Comparison of ENCODE assay signal across 9 cellular contexts in genomic region chr3:13877911-13878710, GRCh38. TPM values are rescaled to one million over a fixed set of nuclear protein-coding genes. Genes with fewer than 3 reads are reported as not detected.
A peak's percentile ranks its signal among the peaks of the same experiment; 100 is the strongest.
DNase-seq lines count a peak whose midpoint lies in the region; ATAC-seq and TF ChIP-seq lines count a peak whose summit lies in the region.
"Had no signal": no experiment of that assay in that cellular context is flagged by ENCODE, and none has a peak within 500 bp of the region (broad histone marks: within the 10 kb centered on the region; RNA-seq: fewer than 3 reads in every experiment).

No MANE protein-coding gene starts in this region.

- H4K8ac ChIP-seq in mesenchymal stem cell (ENCODE audit: low read length), result no peak overlapping the region

- H3K27ac ChIP-seq in parathyroid adenoma (no peak overlapping the region), mesenchymal stem cell (ENCODE audit: low read length, poor library complexity, severe bottlenecking) (no peak overlapping the region)

- ATAC-seq in T-cell (replicated peaks in 1 of 4) (no peak), HG02798 (IDR thresholded peaks at IDR 0.05; ENCODE audit: poor library complexity, unreplicated experiment) (no peak)
- ATAC-seq in activated CD8-positive, alpha-beta memory T cell treated with anti-CD3 and anti-CD28 coated beads, Interleukin-2, amount 10 ng/mL, durations not matched to agents 7 days and 5 days, result no peak

- H3K14ac ChIP-seq in mesenchymal stem cell (ENCODE audit: low read length in 2 of 2), result no peak overlapping the region

- H2AK5ac ChIP-seq in mesenchymal stem cell (ENCODE audit: low read length, severe bottlenecking), result no peak overlapping the region

- no peak overlapping the region for H2BK15ac ChIP-seq in mesenchymal stem cell (ENCODE audit: low read depth, poor library complexity, severe bottlenecking)

- H3K4me1 Mint-ChIP-seq in T-cell, result peaks cover 21 to 29% (median 24%) of the 10 kb centered on the region in 3 donors
- H3K4me1 Mint-ChIP-seq in activated CD8-positive, alpha-beta memory T cell treated with anti-CD3 and anti-CD28 coated beads, Interleukin-2, amount 10 ng/mL, durations not matched to agents 7 days and 5 days, result peaks cover 3% of the 10 kb centered on the region

- H2BK120ac ChIP-seq in mesenchymal stem cell (ENCODE audit: low read depth, low read length), result no peak overlapping the region

- H3K9me3 ChIP-seq in parathyroid adenoma (ENCODE audit: control insufficient read depth, low read length) (no peaks in the 10 kb centered on the region), mesenchymal stem cell (ENCODE audit: control insufficient read depth, low read length) (peaks cover 4% of the 10 kb centered on the region)

- WGBS in mesenchymal stem cell, result 4% methylated on average over 52 of the region's 66 CpGs

- POLR2A ChIA-PET in T-cell (lab: Charles Lee), result interaction anchor here in 1 of 2 donors (1.5 kb wide), 1 partner anchor 12 kb away, joined by 5 read pairs; no protein-coding TSS in a partner anchor

- no peak for TF ChIP-seq CTCF in epithelial cell of esophagus (IDR thresholded peaks at IDR 0.05; ENCODE audit: insufficient read depth, low read depth, low read length, missing control alignments)
- TF ChIP-seq CTCF in parathyroid adenoma (IDR thresholded peaks at IDR 0.05), result no peak

- H3K4me1 ChIP-seq in parathyroid adenoma (peaks cover 3% of the 10 kb centered on the region), mesenchymal stem cell (ENCODE audit: control insufficient read depth, insufficient read depth, low read depth, low read length) (peaks cover 23% of the 10 kb centered on the region)

- CTCF ChIA-PET in T-cell (lab: Charles Lee), result no interaction called here
- CTCF ChIA-PET in activated CD8-positive, alpha-beta memory T cell treated with anti-CD3 and anti-CD28 coated beads, Interleukin-2, amount 10 ng/mL, durations not matched to agents 7 days and 5 days (lab: Charles Lee), result interaction anchor here (1.1 kb wide), 1 partner anchor 220 kb away, joined by 3 read pairs; no protein-coding TSS in a partner anchor

- H3K4me2 ChIP-seq in parathyroid adenoma (ENCODE audit: low read length), result peak overlapping the region; percentile 61
- H3K4me2 ChIP-seq in mesenchymal stem cell (ENCODE audit: low read length, poor library complexity, severe bottlenecking), result no peak overlapping the region

- no peak overlapping the region for H3K4ac ChIP-seq in mesenchymal stem cell (ENCODE audit: low read depth in 1 of 2, low read length in 2 of 2)

- peak overlapping the region; percentile 83 to 89 (median 88) for H3K4me3 Mint-ChIP-seq in T-cell
- no peak overlapping the region for H3K4me3 Mint-ChIP-seq in activated CD8-positive, alpha-beta memory T cell treated with anti-CD3 and anti-CD28 coated beads, Interleukin-2, amount 10 ng/mL, durations not matched to agents 7 days and 5 days

- peak overlapping the region; percentile 86 to 87 for H3K27ac Mint-ChIP-seq in T-cell
- no peak overlapping the region for H3K27ac Mint-ChIP-seq in activated CD8-positive, alpha-beta memory T cell treated with anti-CD3 and anti-CD28 coated beads, Interleukin-2, amount 10 ng/mL, durations not matched to agents 7 days and 5 days

- no peak overlapping the region for H3K23ac ChIP-seq in mesenchymal stem cell (ENCODE audit: low read length in 2 of 2)

- no peak overlapping the region for H2BK12ac ChIP-seq in mesenchymal stem cell (ENCODE audit: low read length in 2 of 2)

- H3K27me3 ChIP-seq in parathyroid adenoma (ENCODE audit: control insufficient read depth, insufficient read depth, low read length) (no peaks in the 10 kb centered on the region), mesenchymal stem cell (ENCODE audit: control insufficient read depth in 1 of 2, insufficient read depth in 1 of 2, low read length in 2 of 2) (peaks cover 79 to 80% of the 10 kb centered on the region in 2 experiments)

- H3K36me3 ChIP-seq in parathyroid adenoma (ENCODE audit: control insufficient read depth, insufficient read depth, low read length), result no peaks in the 10 kb centered on the region
- H3K36me3 ChIP-seq in mesenchymal stem cell (ENCODE audit: control insufficient read depth in 1 of 2, insufficient read depth in 2 of 2, low read depth in 1 of 2, low read length in 2 of 2), result no peaks in the 10 kb centered on the region

- H3K18ac ChIP-seq in mesenchymal stem cell (ENCODE audit: low read depth in 1 of 2, low read length in 2 of 2), result no peak overlapping the region

- H3K4me3 ChIP-seq in epithelial cell of esophagus (ENCODE audit: low read length) (peak overlapping the region; percentile 66), parathyroid adenoma (ENCODE audit: low read depth, low read length) (peak overlapping the region; percentile 29), mesenchymal stem cell (ENCODE audit: insufficient read depth in 1 of 2, low read depth in 1 of 2, low read length in 2 of 2) (no peak overlapping the region)

- H3K36me3 Mint-ChIP-seq in T-cell, result peaks cover 15% of the 10 kb centered on the region
- H3K36me3 Mint-ChIP-seq in activated CD8-positive, alpha-beta memory T cell treated with anti-CD3 and anti-CD28 coated beads, Interleukin-2, amount 10 ng/mL, durations not matched to agents 7 days and 5 days, result no peaks in the 10 kb centered on the region

- DNase-seq in ELF-1 (ENCODE audit: low read depth, low spot score) (peak; percentile 35), T-cell (peak in 6 of 34 experiments; percentile 12 to 40 (median 22)), epithelial cell of esophagus (ENCODE audit: low read depth) (peak; percentile 22), mesenchymal stem cell (no peak), kidney glomerular epithelial cell (lab: John Stamatoyannopoulos, UW) (no peak)
- no peak for DNase-seq in activated CD8-positive, alpha-beta memory T cell treated with anti-CD3 and anti-CD28 coated beads, Interleukin-2, amount 10 ng/mL, durations not matched to agents 7 days and 5 days
- DNase-seq: NCI-H510A had no signal

- H3K27me3 Mint-ChIP-seq in T-cell, result peaks cover 14 to 25% of the 10 kb centered on the region in 2 donors
- H3K27me3 Mint-ChIP-seq in activated CD8-positive, alpha-beta memory T cell treated with anti-CD3 and anti-CD28 coated beads, Interleukin-2, amount 10 ng/mL, durations not matched to agents 7 days and 5 days, result peaks cover 61% of the 10 kb centered on the region

- H3K9me3 Mint-ChIP-seq in T-cell, result no peaks in the 10 kb centered on the region
- no peaks in the 10 kb centered on the region for H3K9me3 Mint-ChIP-seq in activated CD8-positive, alpha-beta memory T cell treated with anti-CD3 and anti-CD28 coated beads, Interleukin-2, amount 10 ng/mL, durations not matched to agents 7 days and 5 days (ENCODE audit: low read depth)

- H2AFZ ChIP-seq in parathyroid adenoma (peak overlapping the region; percentile 62), mesenchymal stem cell (ENCODE audit: low read depth, low read length) (no peak overlapping the region)

- no peak overlapping the region for H4K91ac ChIP-seq in mesenchymal stem cell (ENCODE audit: low read length)

- no peak overlapping the region for H3K9ac ChIP-seq in parathyroid adenoma
- H3K9ac ChIP-seq in mesenchymal stem cell (ENCODE audit: low read length), result no peak overlapping the region

- H2BK5ac ChIP-seq in mesenchymal stem cell (ENCODE audit: low read depth, low read length, poor library complexity, severe bottlenecking), result no peak overlapping the region

- H3K79me1 ChIP-seq in mesenchymal stem cell (replicated peaks; ENCODE audit: low read length, poor library complexity, severe bottlenecking), result no peaks in the 10 kb centered on the region

- H3K79me2 ChIP-seq in parathyroid adenoma, result no peaks in the 10 kb centered on the region

RNA-seq across cellular contexts. Expression of gene WNT7A, which starts 1.8 kb away (rescaled TPM):
- total RNA-seq in T-cell, result 10 to 100 TPM in 4 of 5 donors, 1 to 10 TPM in 1; 8.2 to 15.4 (median 11.7) TPM
- not detected for polyA plus RNA-seq in mesenchymal stem cell (2013, experiment 1 of 2)
- not detected for polyA plus RNA-seq in mesenchymal stem cell (2013, experiment 2 of 2)
- not detected for total RNA-seq in activated CD8-positive, alpha-beta memory T cell treated with anti-CD3 and anti-CD28 coated beads, Interleukin-2, amount 10 ng/mL, durations not matched to agents 7 days and 5 days

Comparison
In these comparisons a context has a peak if more than half of its experiments do, and no peak if none do; other contexts are left out.
1. DNase-seq: peak in ELF-1 (single experiment) and epithelial cell of esophagus (single experiment); none in mesenchymal stem cell (single experiment), kidney glomerular epithelial cell (single experiment) and activated CD8-positive, alpha-beta memory T cell treated with anti-CD3 and anti-CD28 coated beads, Interleukin-2, amount 10 ng/mL, durations not matched to agents 7 days and 5 days (single experiment).
2. H3K4me3 ChIP-seq: peak in epithelial cell of esophagus (single experiment) and parathyroid adenoma (single experiment); none in mesenchymal stem cell (0 of 2).
3. RNA of gene WNT7A, which starts 1.8 kb away (total RNA-seq): 8.2 to 15.4 TPM in T-cell; not detected in activated CD8-positive, alpha-beta memory T cell treated with anti-CD3 and anti-CD28 coated beads, Interleukin-2, amount 10 ng/mL, durations not matched to agents 7 days and 5 days; every median in the first group is over 4 times any median in the second.